ENCODE assay signal across 2 cellular contexts in the genomic region with DNA sequence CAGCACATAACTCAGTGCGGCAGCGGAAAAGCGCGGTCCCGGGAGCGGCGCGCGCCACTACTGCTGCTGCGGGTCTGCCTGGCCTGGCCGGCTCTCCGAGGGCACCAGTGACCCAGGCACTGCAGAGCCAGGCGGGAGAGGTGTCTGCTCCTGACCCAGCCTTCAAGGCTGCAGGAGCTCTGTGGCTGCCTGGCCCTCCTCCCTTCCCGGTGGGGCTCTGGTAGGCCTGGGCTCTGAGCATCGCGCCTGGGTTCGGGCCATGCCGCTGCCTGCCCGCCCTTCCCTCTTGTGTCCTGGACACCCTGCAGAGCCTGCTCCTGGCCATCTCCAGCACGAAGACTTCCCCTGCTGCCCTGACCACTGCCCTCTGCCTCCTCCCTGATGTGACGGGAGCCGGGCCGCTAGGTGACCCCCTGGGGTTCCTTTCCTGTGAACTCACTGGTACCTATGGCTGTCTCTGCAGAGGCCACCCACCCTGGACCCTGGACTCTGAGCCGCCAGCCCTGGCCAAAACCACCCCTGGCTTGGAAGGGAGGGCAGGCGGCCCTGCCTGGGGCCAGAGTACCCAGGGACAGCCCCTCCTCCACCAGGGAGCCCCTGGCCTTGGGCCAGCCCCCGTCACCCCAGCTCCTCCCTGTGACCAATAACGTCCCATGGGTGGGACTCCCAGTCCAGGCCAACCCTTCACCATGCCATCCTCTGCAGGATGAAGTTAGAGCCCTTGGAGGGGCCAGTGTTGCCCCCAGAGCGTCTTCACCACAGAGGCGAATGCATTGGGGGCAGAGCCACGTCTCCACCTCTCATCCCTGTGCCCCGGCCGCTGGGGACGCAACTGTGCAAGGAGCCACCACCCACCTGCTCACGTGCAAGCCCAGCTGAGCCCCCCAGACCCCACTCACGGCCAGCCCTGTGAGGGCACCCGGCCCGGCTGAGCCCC.
TF ChIP-seq lines count a peak whose summit lies in the region.

No MANE protein-coding gene starts in this region.

TF ChIP-seq in HEK293, 187 proteins besides CTCF, POLR2A, EP300 and RAD21 (continues in another document):
- TF ChIP-seq ZNF302 (tag by site-specific recombination; IDR thresholded peaks at IDR 0.05; ENCODE audit: low read depth) = no peak
- no peak for TF ChIP-seq ZNF239 (tag by site-specific recombination; IDR thresholded peaks at IDR 0.05)
- TF ChIP-seq, protein P1, sequence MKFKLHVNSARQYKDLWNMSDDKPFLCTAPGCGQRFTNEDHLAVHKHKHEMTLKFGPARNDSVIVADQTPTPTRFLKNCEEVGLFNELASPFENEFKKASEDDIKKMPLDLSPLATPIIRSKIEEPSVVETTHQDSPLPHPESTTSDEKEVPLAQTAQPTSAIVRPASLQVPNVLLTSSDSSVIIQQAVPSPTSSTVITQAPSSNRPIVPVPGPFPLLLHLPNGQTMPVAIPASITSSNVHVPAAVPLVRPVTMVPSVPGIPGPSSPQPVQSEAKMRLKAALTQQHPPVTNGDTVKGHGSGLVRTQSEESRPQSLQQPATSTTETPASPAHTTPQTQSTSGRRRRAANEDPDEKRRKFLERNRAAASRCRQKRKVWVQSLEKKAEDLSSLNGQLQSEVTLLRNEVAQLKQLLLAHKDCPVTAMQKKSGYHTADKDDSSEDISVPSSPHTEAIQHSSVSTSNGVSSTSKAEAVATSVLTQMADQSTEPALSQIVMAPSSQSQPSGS (tag by site-specific recombination; IDR thresholded peaks at IDR 0.05; ENCODE audit: low read depth) = no peak
- TF ChIP-seq, protein P2, sequence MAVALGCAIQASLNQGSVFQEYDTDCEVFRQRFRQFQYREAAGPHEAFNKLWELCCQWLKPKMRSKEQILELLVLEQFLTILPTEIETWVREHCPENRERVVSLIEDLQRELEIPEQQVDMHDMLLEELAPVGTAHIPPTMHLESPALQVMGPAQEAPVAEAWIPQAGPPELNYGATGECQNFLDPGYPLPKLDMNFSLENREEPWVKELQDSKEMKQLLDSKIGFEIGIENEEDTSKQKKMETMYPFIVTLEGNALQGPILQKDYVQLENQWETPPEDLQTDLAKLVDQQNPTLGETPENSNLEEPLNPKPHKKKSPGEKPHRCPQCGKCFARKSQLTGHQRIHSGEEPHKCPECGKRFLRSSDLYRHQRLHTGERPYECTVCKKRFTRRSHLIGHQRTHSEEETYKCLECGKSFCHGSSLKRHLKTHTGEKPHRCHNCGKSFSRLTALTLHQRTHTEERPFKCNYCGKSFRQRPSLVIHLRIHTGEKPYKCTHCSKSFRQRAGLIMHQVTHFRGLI (tag by site-specific recombination; IDR thresholded peaks at IDR 0.05) = 0 out of 2 replicates have a peak, but pooled peaks have one; percentile 39
- TF ChIP-seq ZNF19 (tag by site-specific recombination; IDR thresholded peaks at IDR 0.05; ENCODE audit: low read depth) = no peak
- no peak for TF ChIP-seq ZNF292 (tag by site-specific recombination; IDR thresholded peaks at IDR 0.05; ENCODE audit: borderline replicate concordance, low read depth)
- no peak for TF ChIP-seq GLI2 (tag by site-specific recombination; IDR thresholded peaks at IDR 0.05; ENCODE audit: borderline replicate concordance, low read depth)
- TF ChIP-seq, protein P3, sequence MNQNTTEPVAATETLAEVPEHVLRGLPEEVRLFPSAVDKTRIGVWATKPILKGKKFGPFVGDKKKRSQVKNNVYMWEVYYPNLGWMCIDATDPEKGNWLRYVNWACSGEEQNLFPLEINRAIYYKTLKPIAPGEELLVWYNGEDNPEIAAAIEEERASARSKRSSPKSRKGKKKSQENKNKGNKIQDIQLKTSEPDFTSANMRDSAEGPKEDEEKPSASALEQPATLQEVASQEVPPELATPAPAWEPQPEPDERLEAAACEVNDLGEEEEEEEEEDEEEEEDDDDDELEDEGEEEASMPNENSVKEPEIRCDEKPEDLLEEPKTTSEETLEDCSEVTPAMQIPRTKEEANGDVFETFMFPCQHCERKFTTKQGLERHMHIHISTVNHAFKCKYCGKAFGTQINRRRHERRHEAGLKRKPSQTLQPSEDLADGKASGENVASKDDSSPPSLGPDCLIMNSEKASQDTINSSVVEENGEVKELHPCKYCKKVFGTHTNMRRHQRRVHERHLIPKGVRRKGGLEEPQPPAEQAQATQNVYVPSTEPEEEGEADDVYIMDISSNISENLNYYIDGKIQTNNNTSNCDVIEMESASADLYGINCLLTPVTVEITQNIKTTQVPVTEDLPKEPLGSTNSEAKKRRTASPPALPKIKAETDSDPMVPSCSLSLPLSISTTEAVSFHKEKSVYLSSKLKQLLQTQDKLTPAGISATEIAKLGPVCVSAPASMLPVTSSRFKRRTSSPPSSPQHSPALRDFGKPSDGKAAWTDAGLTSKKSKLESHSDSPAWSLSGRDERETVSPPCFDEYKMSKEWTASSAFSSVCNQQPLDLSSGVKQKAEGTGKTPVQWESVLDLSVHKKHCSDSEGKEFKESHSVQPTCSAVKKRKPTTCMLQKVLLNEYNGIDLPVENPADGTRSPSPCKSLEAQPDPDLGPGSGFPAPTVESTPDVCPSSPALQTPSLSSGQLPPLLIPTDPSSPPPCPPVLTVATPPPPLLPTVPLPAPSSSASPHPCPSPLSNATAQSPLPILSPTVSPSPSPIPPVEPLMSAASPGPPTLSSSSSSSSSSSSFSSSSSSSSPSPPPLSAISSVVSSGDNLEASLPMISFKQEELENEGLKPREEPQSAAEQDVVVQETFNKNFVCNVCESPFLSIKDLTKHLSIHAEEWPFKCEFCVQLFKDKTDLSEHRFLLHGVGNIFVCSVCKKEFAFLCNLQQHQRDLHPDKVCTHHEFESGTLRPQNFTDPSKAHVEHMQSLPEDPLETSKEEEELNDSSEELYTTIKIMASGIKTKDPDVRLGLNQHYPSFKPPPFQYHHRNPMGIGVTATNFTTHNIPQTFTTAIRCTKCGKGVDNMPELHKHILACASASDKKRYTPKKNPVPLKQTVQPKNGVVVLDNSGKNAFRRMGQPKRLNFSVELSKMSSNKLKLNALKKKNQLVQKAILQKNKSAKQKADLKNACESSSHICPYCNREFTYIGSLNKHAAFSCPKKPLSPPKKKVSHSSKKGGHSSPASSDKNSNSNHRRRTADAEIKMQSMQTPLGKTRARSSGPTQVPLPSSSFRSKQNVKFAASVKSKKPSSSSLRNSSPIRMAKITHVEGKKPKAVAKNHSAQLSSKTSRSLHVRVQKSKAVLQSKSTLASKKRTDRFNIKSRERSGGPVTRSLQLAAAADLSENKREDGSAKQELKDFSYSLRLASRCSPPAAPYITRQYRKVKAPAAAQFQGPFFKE (tag by site-specific recombination; IDR thresholded peaks at IDR 0.05; ENCODE audit: borderline replicate concordance) = no peak
- TF ChIP-seq, protein P4, sequence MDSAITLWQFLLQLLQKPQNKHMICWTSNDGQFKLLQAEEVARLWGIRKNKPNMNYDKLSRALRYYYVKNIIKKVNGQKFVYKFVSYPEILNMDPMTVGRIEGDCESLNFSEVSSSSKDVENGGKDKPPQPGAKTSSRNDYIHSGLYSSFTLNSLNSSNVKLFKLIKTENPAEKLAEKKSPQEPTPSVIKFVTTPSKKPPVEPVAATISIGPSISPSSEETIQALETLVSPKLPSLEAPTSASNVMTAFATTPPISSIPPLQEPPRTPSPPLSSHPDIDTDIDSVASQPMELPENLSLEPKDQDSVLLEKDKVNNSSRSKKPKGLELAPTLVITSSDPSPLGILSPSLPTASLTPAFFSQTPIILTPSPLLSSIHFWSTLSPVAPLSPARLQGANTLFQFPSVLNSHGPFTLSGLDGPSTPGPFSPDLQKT (IDR thresholded peaks at IDR 0.05; ENCODE audit: borderline replicate concordance, low read depth, low read length) = no peak
- TF ChIP-seq ZIC2 (tag by site-specific recombination; IDR thresholded peaks at IDR 0.05) = peak; percentile 56
- no peak for TF ChIP-seq ZNF155 (tag by site-specific recombination; IDR thresholded peaks at IDR 0.05)

TF ChIP-seq in HepG2, 621 proteins besides CTCF, POLR2A, EP300 and RAD21 (continues in another document):
- TF ChIP-seq, protein P5, sequence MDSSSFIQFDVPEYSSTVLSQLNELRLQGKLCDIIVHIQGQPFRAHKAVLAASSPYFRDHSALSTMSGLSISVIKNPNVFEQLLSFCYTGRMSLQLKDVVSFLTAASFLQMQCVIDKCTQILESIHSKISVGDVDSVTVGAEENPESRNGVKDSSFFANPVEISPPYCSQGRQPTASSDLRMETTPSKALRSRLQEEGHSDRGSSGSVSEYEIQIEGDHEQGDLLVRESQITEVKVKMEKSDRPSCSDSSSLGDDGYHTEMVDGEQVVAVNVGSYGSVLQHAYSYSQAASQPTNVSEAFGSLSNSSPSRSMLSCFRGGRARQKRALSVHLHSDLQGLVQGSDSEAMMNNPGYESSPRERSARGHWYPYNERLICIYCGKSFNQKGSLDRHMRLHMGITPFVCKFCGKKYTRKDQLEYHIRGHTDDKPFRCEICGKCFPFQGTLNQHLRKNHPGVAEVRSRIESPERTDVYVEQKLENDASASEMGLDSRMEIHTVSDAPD (CRISPR knock-in tag; IDR thresholded peaks at IDR 0.05) = peak; percentile 90
- no peak for TF ChIP-seq ZNF34 (CRISPR knock-in tag; IDR thresholded peaks at IDR 0.05; ENCODE audit: borderline replicate concordance)
- no peak for TF ChIP-seq ELF4 (CRISPR knock-in tag; IDR thresholded peaks at IDR 0.05; ENCODE audit: borderline replicate concordance)
- TF ChIP-seq IKZF4 (CRISPR knock-in tag; IDR thresholded peaks at IDR 0.05; ENCODE audit: borderline replicate concordance, low read depth, not compliant biosample characterization) = peak; percentile 78
- peak; percentile 44 for TF ChIP-seq STAG1 (CRISPR knock-in tag; IDR thresholded peaks at IDR 0.05)
- peak; percentile 96 for TF ChIP-seq AGO2 (optimal IDR thresholded peaks at IDR 0.05; ENCODE audit: low read depth, low read length)
- 0 out of 2 replicates have a peak, but pooled peaks have one; percentile 34 for TF ChIP-seq THYN1 (CRISPR knock-in tag; IDR thresholded peaks at IDR 0.05; ENCODE audit: borderline replicate concordance, low read depth)
- no peak for TF ChIP-seq ZNF17 (CRISPR knock-in tag; IDR thresholded peaks at IDR 0.05)
- TF ChIP-seq, protein P6, sequence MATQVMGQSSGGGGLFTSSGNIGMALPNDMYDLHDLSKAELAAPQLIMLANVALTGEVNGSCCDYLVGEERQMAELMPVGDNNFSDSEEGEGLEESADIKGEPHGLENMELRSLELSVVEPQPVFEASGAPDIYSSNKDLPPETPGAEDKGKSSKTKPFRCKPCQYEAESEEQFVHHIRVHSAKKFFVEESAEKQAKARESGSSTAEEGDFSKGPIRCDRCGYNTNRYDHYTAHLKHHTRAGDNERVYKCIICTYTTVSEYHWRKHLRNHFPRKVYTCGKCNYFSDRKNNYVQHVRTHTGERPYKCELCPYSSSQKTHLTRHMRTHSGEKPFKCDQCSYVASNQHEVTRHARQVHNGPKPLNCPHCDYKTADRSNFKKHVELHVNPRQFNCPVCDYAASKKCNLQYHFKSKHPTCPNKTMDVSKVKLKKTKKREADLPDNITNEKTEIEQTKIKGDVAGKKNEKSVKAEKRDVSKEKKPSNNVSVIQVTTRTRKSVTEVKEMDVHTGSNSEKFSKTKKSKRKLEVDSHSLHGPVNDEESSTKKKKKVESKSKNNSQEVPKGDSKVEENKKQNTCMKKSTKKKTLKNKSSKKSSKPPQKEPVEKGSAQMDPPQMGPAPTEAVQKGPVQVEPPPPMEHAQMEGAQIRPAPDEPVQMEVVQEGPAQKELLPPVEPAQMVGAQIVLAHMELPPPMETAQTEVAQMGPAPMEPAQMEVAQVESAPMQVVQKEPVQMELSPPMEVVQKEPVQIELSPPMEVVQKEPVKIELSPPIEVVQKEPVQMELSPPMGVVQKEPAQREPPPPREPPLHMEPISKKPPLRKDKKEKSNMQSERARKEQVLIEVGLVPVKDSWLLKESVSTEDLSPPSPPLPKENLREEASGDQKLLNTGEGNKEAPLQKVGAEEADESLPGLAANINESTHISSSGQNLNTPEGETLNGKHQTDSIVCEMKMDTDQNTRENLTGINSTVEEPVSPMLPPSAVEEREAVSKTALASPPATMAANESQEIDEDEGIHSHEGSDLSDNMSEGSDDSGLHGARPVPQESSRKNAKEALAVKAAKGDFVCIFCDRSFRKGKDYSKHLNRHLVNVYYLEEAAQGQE (IDR thresholded peaks at IDR 0.05; ENCODE audit: borderline replicate concordance in 1 of 2, low read depth in 1 of 2, low read length in 2 of 2) = peak in 1 of 2 experiments; percentile 66; a peak in 2 of 4 replicates
- TF ChIP-seq HOXA3 (CRISPR knock-in tag; IDR thresholded peaks at IDR 0.05) = peak; percentile 88
- TF ChIP-seq, protein P7, sequence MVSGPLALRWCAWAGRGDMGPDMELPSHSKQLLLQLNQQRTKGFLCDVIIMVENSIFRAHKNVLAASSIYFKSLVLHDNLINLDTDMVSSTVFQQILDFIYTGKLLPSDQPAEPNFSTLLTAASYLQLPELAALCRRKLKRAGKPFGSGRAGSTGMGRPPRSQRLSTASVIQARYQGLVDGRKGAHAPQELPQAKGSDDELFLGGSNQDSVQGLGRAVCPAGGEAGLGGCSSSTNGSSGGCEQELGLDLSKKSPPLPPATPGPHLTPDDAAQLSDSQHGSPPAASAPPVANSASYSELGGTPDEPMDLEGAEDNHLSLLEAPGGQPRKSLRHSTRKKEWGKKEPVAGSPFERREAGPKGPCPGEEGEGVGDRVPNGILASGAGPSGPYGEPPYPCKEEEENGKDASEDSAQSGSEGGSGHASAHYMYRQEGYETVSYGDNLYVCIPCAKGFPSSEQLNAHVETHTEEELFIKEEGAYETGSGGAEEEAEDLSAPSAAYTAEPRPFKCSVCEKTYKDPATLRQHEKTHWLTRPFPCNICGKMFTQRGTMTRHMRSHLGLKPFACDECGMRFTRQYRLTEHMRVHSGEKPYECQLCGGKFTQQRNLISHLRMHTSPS (CRISPR knock-in tag; IDR thresholded peaks at IDR 0.05; ENCODE audit: low read depth) = peak; percentile 96
- no peak for TF ChIP-seq CEBPB (IDR thresholded peaks at IDR 0.05; ENCODE audit: borderline replicate concordance, low read depth, low read length)
- no peak for TF ChIP-seq PTBP1 (IDR thresholded peaks at IDR 0.05; ENCODE audit: low read depth, low read length, poor library complexity, severe bottlenecking)
- no peak for TF ChIP-seq ARNT (IDR thresholded peaks at IDR 0.05)
- TF ChIP-seq ZNF468 (CRISPR knock-in tag; IDR thresholded peaks at IDR 0.05) = peak; percentile 51; the same call in 1 of the 2 replicates
- TF ChIP-seq ZNF737 (CRISPR knock-in tag; IDR thresholded peaks at IDR 0.05; ENCODE audit: borderline replicate concordance) = no peak
- TF ChIP-seq, protein P8, sequence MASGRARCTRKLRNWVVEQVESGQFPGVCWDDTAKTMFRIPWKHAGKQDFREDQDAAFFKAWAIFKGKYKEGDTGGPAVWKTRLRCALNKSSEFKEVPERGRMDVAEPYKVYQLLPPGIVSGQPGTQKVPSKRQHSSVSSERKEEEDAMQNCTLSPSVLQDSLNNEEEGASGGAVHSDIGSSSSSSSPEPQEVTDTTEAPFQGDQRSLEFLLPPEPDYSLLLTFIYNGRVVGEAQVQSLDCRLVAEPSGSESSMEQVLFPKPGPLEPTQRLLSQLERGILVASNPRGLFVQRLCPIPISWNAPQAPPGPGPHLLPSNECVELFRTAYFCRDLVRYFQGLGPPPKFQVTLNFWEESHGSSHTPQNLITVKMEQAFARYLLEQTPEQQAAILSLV (CRISPR knock-in tag; IDR thresholded peaks at IDR 0.05; ENCODE audit: borderline replicate concordance) = peak; percentile 36; the same call in 1 of the 2 replicates
- TF ChIP-seq, protein P9, sequence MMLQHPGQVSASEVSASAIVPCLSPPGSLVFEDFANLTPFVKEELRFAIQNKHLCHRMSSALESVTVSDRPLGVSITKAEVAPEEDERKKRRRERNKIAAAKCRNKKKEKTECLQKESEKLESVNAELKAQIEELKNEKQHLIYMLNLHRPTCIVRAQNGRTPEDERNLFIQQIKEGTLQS (CRISPR knock-in tag; IDR thresholded peaks at IDR 0.05) = no peak
- no peak for TF ChIP-seq TBX3 (IDR thresholded peaks at IDR 0.05; ENCODE audit: borderline replicate concordance)
- TF ChIP-seq PAWR (CRISPR knock-in tag; IDR thresholded peaks at IDR 0.05; ENCODE audit: borderline replicate concordance) = no peak
